In the genomic region with DNA sequence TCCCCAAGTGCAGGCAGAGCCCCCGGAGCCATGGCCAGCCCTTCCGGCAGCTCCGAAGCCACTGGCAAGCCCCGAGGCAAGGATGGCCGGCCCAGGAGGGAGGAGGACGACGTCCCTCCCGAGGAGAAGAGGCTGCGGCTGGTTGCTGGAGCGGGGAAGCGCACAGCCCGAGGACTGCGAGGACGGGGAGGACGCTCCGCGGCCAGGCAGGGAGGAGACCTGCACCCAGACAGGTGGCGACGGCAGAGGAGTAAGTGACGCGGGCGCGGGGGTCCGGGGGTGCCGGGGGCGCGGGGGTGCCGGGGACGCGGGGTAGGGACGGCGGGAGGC, we compare ENCODE assay signal across 8 cellular contexts. TPM values are rescaled to one million over a fixed set of nuclear protein-coding genes. Genes with fewer than 3 reads are reported as not detected.
A peak's percentile ranks its signal among the peaks of the same experiment; 100 is the strongest.
DNase-seq lines count a peak whose midpoint lies in the region; ATAC-seq, FAIRE-seq and TF ChIP-seq lines count a peak whose summit lies in the region.
"Not testable (repeated sequence)": the region's sequence is repeated elsewhere in the genome, so short reads cannot be mapped to it uniquely, and the experiment has no call there.

No MANE protein-coding gene starts in this region.

- H3K36me3 Mint-ChIP-seq in progenitor cell of endocrine pancreas (ENCODE audit: insufficient read depth) = not testable (repeated sequence)

- DNase-seq in D341Med (ENCODE audit: low spot score) (peak; percentile 52), K562 (ENCODE audit: extremely low read depth in 1 of 4, low spot score in 3 of 4) (peak in 3 of 4 experiments; percentile 9 to 18 (median 13)), progenitor cell of endocrine pancreas (ENCODE audit: low spot score, unreplicated experiment) (peak; percentile 27), urothelium cell line (ENCODE audit: low spot score) (peak; percentile 28)
- not testable (repeated sequence) for DNase-seq in PC-9; esophagus muscularis mucosa (ENCODE audit: extremely low spot score); keratinocyte (ENCODE audit: low read depth, low spot score)

- ATAC-seq in K562 = not testable (repeated sequence)

- peaks cover 50% of the 10 kb centered on the region for H3K27me3 Mint-ChIP-seq in progenitor cell of endocrine pancreas

- not testable (repeated sequence) for TF ChIP-seq CTCF in PC-9 (conservative IDR thresholded peaks at IDR 0.05); K562 (IDR thresholded peaks at IDR 0.05 in 2 of 3, conservative IDR thresholded peaks at IDR 0.05 in 1 of 3; ENCODE audit: insufficient read depth in 2 of 3, low read depth in 1 of 3, low read length in 3 of 3); esophagus muscularis mucosa (IDR thresholded peaks at IDR 0.05); keratinocyte (optimal IDR thresholded peaks at IDR 0.05 in 1 of 3, IDR thresholded peaks at IDR 0.05 in 1 of 3, conservative IDR thresholded peaks at IDR 0.05 in 1 of 3; ENCODE audit: extremely low read depth in 1 of 3, insufficient read depth in 2 of 3, low read length in 3 of 3); progenitor cell of endocrine pancreas (IDR thresholded peaks at IDR 0.05; ENCODE audit: unreplicated experiment)

- H3K36me3 ChIP-seq in HUES64 (ENCODE audit: insufficient read depth, low read length); PC-9 (ENCODE audit: low read depth); K562 (ENCODE audit: control insufficient read depth, insufficient read depth, low read length); esophagus muscularis mucosa; keratinocyte (ENCODE audit: control insufficient read depth in 2 of 2, extremely low read depth in 1 of 2, insufficient read depth in 2 of 2, low read length in 2 of 2): not testable (repeated sequence)

- H3K4me3 Mint-ChIP-seq in progenitor cell of endocrine pancreas (ENCODE audit: low read depth) = peak overlapping the region; percentile 55

- H3K9me3 ChIP-seq in HUES64 (ENCODE audit: insufficient read depth, low read depth, low read length); PC-9 (ENCODE audit: insufficient read depth, low read depth); K562 (replicated peaks; ENCODE audit: control insufficient read depth, insufficient read depth, low read depth, low read length); esophagus muscularis mucosa; keratinocyte (ENCODE audit: control insufficient read depth, low read depth, low read length): not testable (repeated sequence)

- H3K4me3 ChIP-seq in HUES64 (ENCODE audit: low read length) (peak overlapping the region; percentile 55), PC-9 (peak overlapping the region; percentile 56; the same call in 1 of the 2 replicates), K562 (peak overlapping the region; percentile 34), esophagus muscularis mucosa (peak overlapping the region; percentile 40 to 53 (median 42)), keratinocyte (ENCODE audit: control insufficient read depth in 2 of 3, extremely low read depth in 1 of 3, insufficient read depth in 2 of 3, low read depth in 1 of 3, low read length in 3 of 3) (peak overlapping the region in 1 of 3 experiments; percentile 8)

- not testable (repeated sequence) for H3K9ac ChIP-seq in HUES64 (ENCODE audit: low read depth, low read length); K562 (ENCODE audit: insufficient read depth in 1 of 2, low read depth in 2 of 2, low read length in 2 of 2); keratinocyte (ENCODE audit: control insufficient read depth, extremely low read depth, insufficient read depth, low read length)

- TF ChIP-seq EP300 in K562 (IDR thresholded peaks at IDR 0.05; ENCODE audit: low read length); esophagus muscularis mucosa (IDR thresholded peaks at IDR 0.05): not testable (repeated sequence)

- H3K9me3 Mint-ChIP-seq in progenitor cell of endocrine pancreas (ENCODE audit: low read depth) = not testable (repeated sequence)

- H3K79me2 ChIP-seq in PC-9 (ENCODE audit: low read depth); K562 (ENCODE audit: control insufficient read depth, insufficient read depth, low read length); keratinocyte (ENCODE audit: control insufficient read depth, insufficient read depth, low read length): not testable (repeated sequence)

- not testable (repeated sequence) for TF ChIP-seq RAD21 in K562 (CRISPR knock-in tag; conservative IDR thresholded peaks at IDR 0.05 in 1 of 2, IDR thresholded peaks at IDR 0.05 in 1 of 2)

- H4K20me1 ChIP-seq in PC-9 (ENCODE audit: insufficient read depth); K562 (replicated peaks; ENCODE audit: control insufficient read depth, insufficient read depth, low read length); keratinocyte (ENCODE audit: control insufficient read depth, extremely low read depth, insufficient read depth, low read length): not testable (repeated sequence)

- 1% methylated on average over 27 of the region's 32 CpGs for WGBS in HUES64
- 1% methylated on average over 18 of the region's 32 CpGs for WGBS in K562 (ENCODE audit: insufficient coverage, low coverage, missing lambda C conversion rate)
- WGBS in esophagus muscularis mucosa = 6% methylated on average over 6 of the region's 32 CpGs

- H3K4me1 ChIP-seq in HUES64 (ENCODE audit: insufficient read depth, low read length); PC-9 (replicated peaks; ENCODE audit: insufficient read depth); K562 (replicated peaks in 1 of 2; ENCODE audit: control insufficient read depth in 2 of 2, insufficient read depth in 2 of 2, low read length in 2 of 2); keratinocyte (ENCODE audit: control insufficient read depth, extremely low read depth, insufficient read depth, low read length): not testable (repeated sequence)
- H3K4me1 ChIP-seq in esophagus muscularis mucosa = peaks cover 0 to 12% (median 6%) of the 10 kb centered on the region in 4 donors

- H3K4me2 ChIP-seq in PC-9 (peak overlapping the region; percentile 85), K562 (ENCODE audit: insufficient read depth, low read length) (peak overlapping the region; percentile 66; the same call in 1 of the 2 replicates), keratinocyte (ENCODE audit: control insufficient read depth, extremely low read depth, insufficient read depth, low read depth, low read length) (peak overlapping the region; percentile 48)

- CTCF ChIA-PET in PC-9 (lab: Charles Lee) = not testable (repeated sequence)
- CTCF ChIA-PET in K562 (lab: Yijun Ruan, JAX; ENCODE audit: low intra/inter-chr PET ratio) = interaction anchor here (0.6 kb wide), 1 partner anchor 545 kb away, joined by 3 read pairs; no protein-coding TSS in a partner anchor

- dilution Hi-C loops in keratinocyte (cut with MboI; ENCODE audit: extremely low pct_ligation_motif_present, low sequenced_read_pairs) = not testable (repeated sequence)

- not testable (repeated sequence) for TF ChIP-seq POLR2A in K562 (conservative IDR thresholded peaks at IDR 0.05); esophagus muscularis mucosa (IDR thresholded peaks at IDR 0.05; ENCODE audit: low read depth)

- H3K27ac Mint-ChIP-seq in progenitor cell of endocrine pancreas = not testable (repeated sequence)

- H3K27me3 ChIP-seq in HUES64 (ENCODE audit: insufficient read depth, low read length) (peaks cover 23% of the 10 kb centered on the region), esophagus muscularis mucosa (peaks cover 0 to 36% (median 2%) of the 10 kb centered on the region in 4 donors)
- H3K27me3 ChIP-seq in PC-9 (ENCODE audit: insufficient read depth, low read depth); K562 (ENCODE audit: control insufficient read depth in 2 of 2, insufficient read depth in 2 of 2, low read length in 2 of 2); keratinocyte (ENCODE audit: control insufficient read depth, extremely low read depth, insufficient read depth, low read length): not testable (repeated sequence)

- POLR2A ChIA-PET in PC-9 (lab: Charles Lee; ENCODE audit: unreplicated experiment) = not testable (repeated sequence)
- POLR2A ChIA-PET in K562 (lab: Yijun Ruan, JAX) = interaction anchor here (0.6 kb wide), 1 partner anchor 12 kb away, joined by 3 read pairs; no protein-coding TSS in a partner anchor

- H3F3A ChIP-seq in PC-9 (ENCODE audit: insufficient read depth, low read depth) = not testable (repeated sequence)

- intact Hi-C loops in PC-9 (cut with micrococcal nuclease; ENCODE audit: unreplicated experiment) = loop anchor here (10.0 kb wide), 1 partner anchor 175 kb away; no protein-coding TSS in a partner anchor
- intact Hi-C loops in K562 (cut with micrococcal nuclease); esophagus muscularis mucosa (cut with DNase I): not testable (repeated sequence)

- not testable (repeated sequence) for FAIRE-seq in K562 (lab: Jason Lieb, UNC); keratinocyte (lab: Jason Lieb, UNC); urothelium cell line (lab: Jason Lieb, UNC)

- not testable (repeated sequence) for H3K27ac ChIP-seq in HUES64 (ENCODE audit: low read depth, low read length); PC-9; K562 (ENCODE audit: extremely low read depth, low read depth, low read length); esophagus muscularis mucosa (replicated peaks in 1 of 4); keratinocyte (ENCODE audit: control insufficient read depth, insufficient read depth, low read length)

- H2AFZ ChIP-seq in PC-9 = not testable (repeated sequence)
- H2AFZ ChIP-seq in K562 (ENCODE audit: low read depth, low read length) (0 out of 2 replicates have a peak overlapping the region, but pooled peaks have one; percentile 55), keratinocyte (ENCODE audit: control insufficient read depth, low read length) (peak overlapping the region; percentile 12)

- not testable (repeated sequence) for H3K9me1 ChIP-seq in K562 (ENCODE audit: control insufficient read depth, insufficient read depth, low read length); keratinocyte (ENCODE audit: control insufficient read depth, extremely low read depth, insufficient read depth, low read length)

- in situ Hi-C loops in K562 (cut with MboI) = not testable (repeated sequence)

- H3K9me2 ChIP-seq in PC-9 (ENCODE audit: insufficient read depth) = not testable (repeated sequence)

- not testable (repeated sequence) for BruUV-seq in PC-9 (replicated peaks; lab: Mats Ljungman, UMichigan); K562 (replicated peaks; lab: Mats Ljungman, UMichigan)

- not testable (repeated sequence) for H3K4me1 Mint-ChIP-seq in progenitor cell of endocrine pancreas (ENCODE audit: low read depth)

RNA-seq across cellular contexts. Expression of a gene that starts 56.8 kb away (rescaled TPM):
- not detected for polyA plus RNA-seq in HUES64 (2013, experiment 1 of 2)
- polyA plus RNA-seq in HUES64 (2013, experiment 2 of 2) = not detected
- total RNA-seq in PC-9 (2021) (not detected in 2 replicates), K562 (2014; rRNA removed) (not detected in 2 replicates), K562 (2014; rRNA removed; fragmentation: Illumina TruSeq; extraction: Trizol) (not detected in 2 replicates), K562 (2015; rRNA removed; fragmentation: Illumina TruSeq; extraction: Trizol) (not detected in 2 replicates), K562 (2021) (not detected in 2 replicates), esophagus muscularis mucosa (not detected), progenitor cell of endocrine pancreas (not detected in 2 replicates)
- not detected in 2 replicates for total RNA-seq in K562 (2011; cell fraction: chromatin; rRNA removed; ENCODE audit: low replicate concordance)
- not detected in 2 replicates for total RNA-seq in K562 (2011; cell fraction: nucleolus; rRNA removed)
- not detected in 2 replicates for total RNA-seq in K562 (2011; cell fraction: nucleoplasm; rRNA removed)
- polyA plus RNA-seq in K562 (2011; rRNA removed) (not detected in 2 replicates), K562 (2014; fragmentation: Illumina TruSeq; extraction: Trizol) (not detected in 2 replicates), K562 (2014; fragmentation: Nextera tagmentation; extraction: Ambion mirVana) (not detected), K562 (2014; rRNA removed) (not detected in 2 replicates), keratinocyte (not detected in 3 replicates)
- polyA plus RNA-seq in K562 (2011; cell fraction: cytosol; rRNA removed) = not detected in 2 replicates
- polyA plus RNA-seq in K562 (2011; cell fraction: nucleus; rRNA removed) = not detected in 2 replicates
- polyA plus RNA-seq in K562 (2012) = not detected in 2 replicates
- not detected in 2 replicates for polyA minus RNA-seq in K562 (2011; rRNA and poly(A)+ RNA removed)
- polyA minus RNA-seq in K562 (2011; cell fraction: cytosol; rRNA and poly(A)+ RNA removed) = not detected in 2 replicates
- polyA minus RNA-seq in K562 (2011; cell fraction: nucleus; rRNA and poly(A)+ RNA removed) = not detected in 2 replicates
- polyA plus RNA-seq in keratinocyte (2011; ENCODE audit: low read depth) = not detected
- not detected in 2 replicates for polyA plus RNA-seq in keratinocyte (2011; cell fraction: cytosol; rRNA removed)
- not detected in 2 replicates for polyA plus RNA-seq in keratinocyte (2011; cell fraction: nucleus; rRNA removed)
- not detected in 2 replicates for polyA plus RNA-seq in keratinocyte (2012; ENCODE audit: low replicate concordance)
- not detected in 3 replicates for polyA minus RNA-seq in keratinocyte
- polyA minus RNA-seq in keratinocyte (2011; cell fraction: cytosol; rRNA and poly(A)+ RNA removed) = not detected
- polyA minus RNA-seq in keratinocyte (2011; cell fraction: nucleus; rRNA and poly(A)+ RNA removed) = not detected in 2 replicates
